ENCODE assay signal across 7 cellular contexts in the genomic region with DNA sequence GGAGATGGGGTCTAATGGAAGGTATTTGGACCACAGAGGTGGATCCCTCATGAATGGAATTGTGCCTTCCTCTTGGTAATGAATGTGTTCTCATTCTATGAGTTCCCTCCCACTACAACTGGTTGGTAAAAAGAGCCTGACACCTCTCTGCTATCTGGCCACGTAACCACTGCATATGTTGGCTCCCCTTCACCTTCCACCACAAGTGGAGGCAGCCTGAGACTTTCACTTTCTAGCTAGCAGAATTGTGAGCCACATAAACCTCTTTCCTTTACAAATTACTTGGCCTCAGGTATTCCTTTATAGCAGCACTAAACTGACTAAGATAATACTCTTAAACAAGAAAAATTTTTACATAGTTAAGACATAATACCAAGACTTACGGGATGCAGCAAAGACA.
DNase-seq lines count a peak whose midpoint lies in the region; ATAC-seq and TF ChIP-seq lines count a peak whose summit lies in the region.

No MANE protein-coding gene starts in this region.

- CTCF ChIA-PET in activated CD8-positive, alpha-beta T cell treated with anti-CD3 and anti-CD28 coated beads, Interleukin-2, amount 10 ng/mL, durations not matched to agents 7 days and 5 days (lab: Charles Lee) = no interaction called here

- H3K36me3 ChIP-seq in esophagus muscularis mucosa = no peaks in the 10 kb centered on the region

- H3K9me3 ChIP-seq in esophagus muscularis mucosa = peaks cover 0 to 3% (median 0%) of the 10 kb centered on the region in 4 donors

- H3K27me3 ChIP-seq in esophagus muscularis mucosa = no peaks in the 10 kb centered on the region

- no peak overlapping the region for H3K27ac ChIP-seq in esophagus muscularis mucosa (replicated peaks in 1 of 4)

- no peaks in the 10 kb centered on the region for H3K27me3 Mint-ChIP-seq in activated CD8-positive, alpha-beta T cell treated with anti-CD3 and anti-CD28 coated beads, Interleukin-2, amount 10 ng/mL, durations not matched to agents 7 days and 5 days (ENCODE audit: low read depth)

- DNase-seq in activated CD8-positive, alpha-beta T cell treated with anti-CD3 and anti-CD28 coated beads, Interleukin-2, amount 10 ng/mL, durations not matched to agents 7 days and 5 days = peak; percentile 79
- DNase-seq in stimulated activated CD4-positive, alpha-beta T cell treated with anti-CD3 and anti-CD28 coated beads, Interleukin-15, amount 100 ng/mL, for 24 hours = peak; percentile 65
- DNase-seq in LoVo (ENCODE audit: low spot score) (no peak), esophagus muscularis mucosa (ENCODE audit: extremely low spot score) (no peak), NCI-H82 treated with DMSO at 0.1 percent for 48 hours (lab: John Stamatoyannopoulos, UW; ENCODE audit: unreplicated experiment) (no peak)

- ATAC-seq in GM19328 (IDR thresholded peaks at IDR 0.05; ENCODE audit: unreplicated experiment) = peak; percentile 98
- peak; percentile 96 for ATAC-seq in HG03039 (IDR thresholded peaks at IDR 0.05; ENCODE audit: unreplicated experiment)
- peak; percentile 100 for ATAC-seq in activated CD8-positive, alpha-beta T cell treated with anti-CD3 and anti-CD28 coated beads, Interleukin-2, amount 10 ng/mL, durations not matched to agents 7 days and 5 days

- H3K4me1 ChIP-seq in esophagus muscularis mucosa = no peaks in the 10 kb centered on the region

- peak overlapping the region; percentile 61 for H3K4me3 Mint-ChIP-seq in activated CD8-positive, alpha-beta T cell treated with anti-CD3 and anti-CD28 coated beads, Interleukin-2, amount 10 ng/mL, durations not matched to agents 7 days and 5 days

- no peak for TF ChIP-seq POLR2A in esophagus muscularis mucosa (IDR thresholded peaks at IDR 0.05; ENCODE audit: low read depth)

- TF ChIP-seq CTCF in esophagus muscularis mucosa (IDR thresholded peaks at IDR 0.05) = no peak

- intact Hi-C loops in esophagus muscularis mucosa (cut with DNase I) = no loop called here

- H3K27ac Mint-ChIP-seq in activated CD8-positive, alpha-beta T cell treated with anti-CD3 and anti-CD28 coated beads, Interleukin-2, amount 10 ng/mL, durations not matched to agents 7 days and 5 days = peak overlapping the region; percentile 80

- H3K4me3 ChIP-seq in esophagus muscularis mucosa = no peak overlapping the region

- 85% methylated on average over 2 of the region's 2 CpGs for WGBS in esophagus muscularis mucosa

- TF ChIP-seq EP300 in esophagus muscularis mucosa (IDR thresholded peaks at IDR 0.05) = no peak

- H3K36me3 Mint-ChIP-seq in activated CD8-positive, alpha-beta T cell treated with anti-CD3 and anti-CD28 coated beads, Interleukin-2, amount 10 ng/mL, durations not matched to agents 7 days and 5 days (ENCODE audit: low read depth) = peaks cover 22% of the 10 kb centered on the region

- no peaks in the 10 kb centered on the region for H3K9me3 Mint-ChIP-seq in activated CD8-positive, alpha-beta T cell treated with anti-CD3 and anti-CD28 coated beads, Interleukin-2, amount 10 ng/mL, durations not matched to agents 7 days and 5 days (ENCODE audit: insufficient read depth)

- peaks cover 33% of the 10 kb centered on the region for H3K4me1 Mint-ChIP-seq in activated CD8-positive, alpha-beta T cell treated with anti-CD3 and anti-CD28 coated beads, Interleukin-2, amount 10 ng/mL, durations not matched to agents 7 days and 5 days (ENCODE audit: low read depth)

- POLR2A ChIA-PET in activated CD8-positive, alpha-beta T cell treated with anti-CD3 and anti-CD28 coated beads, Interleukin-2, amount 10 ng/mL, durations not matched to agents 7 days and 5 days (lab: Charles Lee) = interaction anchor here (1.2 kb wide), 1 partner anchor 158 kb away, joined by 5 read pairs; no protein-coding TSS in a partner anchor

Comparison
In these comparisons a context has a peak if more than half of its experiments do, and no peak if none do; other contexts are left out.
1. DNase-seq: peak in activated CD8-positive, alpha-beta T cell treated with anti-CD3 and anti-CD28 coated beads, Interleukin-2, amount 10 ng/mL, durations not matched to agents 7 days and 5 days (single experiment) and stimulated activated CD4-positive, alpha-beta T cell treated with anti-CD3 and anti-CD28 coated beads, Interleukin-15, amount 100 ng/mL, for 24 hours (single experiment); none in LoVo (single experiment), esophagus muscularis mucosa (single experiment) and NCI-H82 treated with DMSO at 0.1 percent for 48 hours (single experiment).
2. Peak in every context shown above with its lines, with median percentiles within 50 percentile points of each other: ATAC-seq.